Comparison of ENCODE assay signal across 24 cellular contexts in the genomic region with DNA sequence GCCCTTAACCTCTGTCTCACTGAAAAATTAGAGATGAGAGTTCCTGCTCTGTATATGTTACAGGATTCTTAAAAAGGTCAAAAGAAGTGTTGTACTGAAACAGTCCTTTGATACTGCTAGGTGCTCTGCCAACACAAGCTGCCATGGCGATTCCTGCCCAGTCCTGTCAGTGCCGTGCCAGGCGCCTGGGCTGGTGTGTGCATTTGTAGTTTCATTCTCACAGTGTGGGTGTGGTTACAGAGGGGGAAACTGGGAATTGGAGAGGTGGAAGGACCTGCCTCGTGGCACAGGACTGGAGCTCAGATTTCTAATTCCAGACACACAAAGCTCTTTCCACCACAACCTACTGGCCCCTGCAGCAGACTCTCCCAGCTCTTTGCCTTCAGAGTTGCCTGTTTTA.
A peak's percentile ranks its signal among the peaks of the same experiment; 100 is the strongest.
DNase-seq lines count a peak whose midpoint lies in the region; ATAC-seq and TF ChIP-seq lines count a peak whose summit lies in the region.
"Had no signal": no experiment of that assay in that cellular context is flagged by ENCODE, and none has a peak within 500 bp of the region (broad histone marks: within the 10 kb centered on the region; RNA-seq: fewer than 3 reads in every experiment).

No MANE protein-coding gene starts in this region.

- peak; percentile 61 to 90 (median 77) for ATAC-seq in heart left ventricle
- 0 out of 3 replicates have a peak, but pooled peaks have one; percentile 23 for ATAC-seq in RWPE2 (ENCODE audit: low read depth)
- no peak for ATAC-seq in GM23338
- ATAC-seq: left lobe of liver; right lobe of liver; stimulated activated naive B cell treated with anti-CD40 and anti-IgM and Interleukin-4, amounts not matched to agents 10 μg/mL and 1 μg/mL and 100 μg/mL, for 72 hours had no signal

- POLR2A ChIA-PET in activated CD4-positive, alpha-beta memory T cell treated with anti-CD3 and anti-CD28 coated beads, Interleukin-2, amount 10 ng/mL, durations not matched to agents 7 days and 5 days (lab: Charles Lee): no interaction called here

- H4K20me1 ChIP-seq in GM23338 (replicated peaks; ENCODE audit: insufficient read depth): no peaks in the 10 kb centered on the region

- no peaks in the 10 kb centered on the region for H3K36me3 Mint-ChIP-seq in GM23338 (ENCODE audit: low read depth)
- no peaks in the 10 kb centered on the region for H3K36me3 Mint-ChIP-seq in activated CD4-positive, alpha-beta memory T cell treated with anti-CD3 and anti-CD28 coated beads, Interleukin-2, amount 10 ng/mL, durations not matched to agents 7 days and 5 days (ENCODE audit: low read depth)
- H3K36me3 Mint-ChIP-seq: natural killer cell treated with Interleukin-12 subunit alpha and Interleukin-12 subunit beta and Interleukin-15 and Interleukin-18, amount 100 ng/mL, for 72 hours; stimulated activated naive B cell treated with anti-CD40 and anti-IgM and Interleukin-4, amounts not matched to agents 10 μg/mL and 1 μg/mL and 100 μg/mL, for 72 hours had no signal

- 37 to 76% (median 44%) methylated on average over 4 of the region's 4 CpGs for WGBS in heart left ventricle, 4 donors

- H3K27me3 ChIP-seq in heart left ventricle (no peaks in the 10 kb centered on the region), right atrium auricular region (no peaks in the 10 kb centered on the region), RWPE2 (ENCODE audit: insufficient read depth, poor library complexity, severe bottlenecking) (no peaks in the 10 kb centered on the region), GM23338 (ENCODE audit: insufficient read depth) (no peaks in the 10 kb centered on the region)
- H3K27me3 ChIP-seq: right lobe of liver had no signal

- peaks cover 5% of the 10 kb centered on the region for H3K4me1 Mint-ChIP-seq in GM23338
- H3K4me1 Mint-ChIP-seq in activated CD4-positive, alpha-beta memory T cell treated with anti-CD3 and anti-CD28 coated beads, Interleukin-2, amount 10 ng/mL, durations not matched to agents 7 days and 5 days: no peaks in the 10 kb centered on the region
- H3K4me1 Mint-ChIP-seq: activated B cell treated with CpG ODN at 0.5 μM for 24 hours; stimulated activated naive B cell treated with anti-CD40 and anti-IgM and Interleukin-4, amounts not matched to agents 10 μg/mL and 1 μg/mL and 100 μg/mL, for 72 hours had no signal

- no peaks in the 10 kb centered on the region for H3F3A ChIP-seq in GM23338 (replicated peaks; ENCODE audit: low read depth)

- H3K27ac ChIP-seq in heart left ventricle (no peak overlapping the region), right atrium auricular region (no peak overlapping the region), RWPE2 (ENCODE audit: poor library complexity, severe bottlenecking) (no peak overlapping the region), GM23338 (ENCODE audit: low read depth) (no peak overlapping the region)
- H3K27ac ChIP-seq: right lobe of liver had no signal

- TF ChIP-seq POLR2A in heart left ventricle (IDR thresholded peaks at IDR 0.05): no peak

- H3K36me3 ChIP-seq in heart left ventricle: no peaks in the 10 kb centered on the region
- H3K36me3 ChIP-seq in right atrium auricular region: no peaks in the 10 kb centered on the region
- no peaks in the 10 kb centered on the region for H3K36me3 ChIP-seq in RWPE2 (ENCODE audit: low read depth)
- no peaks in the 10 kb centered on the region for H3K36me3 ChIP-seq in GM23338 (ENCODE audit: insufficient read depth)
- H3K36me3 ChIP-seq: right lobe of liver had no signal

- H3K4me1 ChIP-seq in heart left ventricle (no peaks in the 10 kb centered on the region), right atrium auricular region (no peaks in the 10 kb centered on the region), RWPE2 (ENCODE audit: insufficient read depth, poor library complexity, severe bottlenecking) (no peaks in the 10 kb centered on the region), GM23338 (ENCODE audit: insufficient read depth) (no peaks in the 10 kb centered on the region)
- H3K4me1 ChIP-seq: right lobe of liver had no signal

- H3K4me2 ChIP-seq in GM23338: no peak overlapping the region

- no peak overlapping the region for H3K4me3 Mint-ChIP-seq in GM23338
- H3K4me3 Mint-ChIP-seq in activated CD4-positive, alpha-beta memory T cell treated with anti-CD3 and anti-CD28 coated beads, Interleukin-2, amount 10 ng/mL, durations not matched to agents 7 days and 5 days: no peak overlapping the region
- H3K4me3 Mint-ChIP-seq: activated B cell treated with CpG ODN at 0.5 μM for 24 hours; activated naive CD8-positive, alpha-beta T cell; natural killer cell treated with Interleukin-12 subunit alpha and Interleukin-12 subunit beta and Interleukin-15 and Interleukin-18, amount 100 ng/mL, for 72 hours; stimulated activated naive B cell treated with anti-CD40 and anti-IgM and Interleukin-4, amounts not matched to agents 10 μg/mL and 1 μg/mL and 100 μg/mL, for 72 hours had no signal

- H2AFZ ChIP-seq in GM23338: no peak overlapping the region

- TF ChIP-seq CTCF in heart left ventricle (IDR thresholded peaks at IDR 0.05): no peak
- TF ChIP-seq CTCF in right atrium auricular region (IDR thresholded peaks at IDR 0.05): no peak
- TF ChIP-seq CTCF in RWPE2 (IDR thresholded peaks at IDR 0.05; ENCODE audit: poor library complexity, severe bottlenecking): no peak
- TF ChIP-seq CTCF in GM23338 (conservative IDR thresholded peaks at IDR 0.05; ENCODE audit: low read depth in 2 of 2): no peak

- peaks cover 2% of the 10 kb centered on the region for H3K27me3 Mint-ChIP-seq in GM23338 (ENCODE audit: insufficient read depth, low read depth, poor library complexity)
- H3K27me3 Mint-ChIP-seq in activated CD4-positive, alpha-beta memory T cell treated with anti-CD3 and anti-CD28 coated beads, Interleukin-2, amount 10 ng/mL, durations not matched to agents 7 days and 5 days: peaks cover 10% of the 10 kb centered on the region
- H3K27me3 Mint-ChIP-seq: activated naive CD8-positive, alpha-beta T cell had no signal

- peaks cover 0 to 14% (median 0%) of the 10 kb centered on the region in 12 donors for H3K9me3 ChIP-seq in heart left ventricle
- H3K9me3 ChIP-seq in right atrium auricular region: no peaks in the 10 kb centered on the region
- no peaks in the 10 kb centered on the region for H3K9me3 ChIP-seq in RWPE2 (ENCODE audit: severe bottlenecking)
- H3K9me3 ChIP-seq: right lobe of liver had no signal

- DNase-seq in heart left ventricle (peak in 1 of 5 donors; percentile 49), right atrium auricular region (ENCODE audit: low spot score) (no peak), RWPE2 (ENCODE audit: low spot score) (no peak), iPS-NIHi11 (ENCODE audit: low spot score) (peak; percentile 25), GM23338 (ENCODE audit: low spot score) (no peak), activated gamma-delta T cell treated with Interleukin-2 at 50 U/mL for 16 hours (no peak)
- DNase-seq in activated CD4-positive, alpha-beta memory T cell treated with anti-CD3 and anti-CD28 coated beads, Interleukin-2, amount 10 ng/mL, durations not matched to agents 7 days and 5 days: no peak
- DNase-seq: activated B cell treated with CpG ODN at 0.5 μM for 24 hours; activated CD4-positive, alpha-beta T cell treated with anti-CD3 and anti-CD28 coated beads, Interleukin-2, amount 50 U/mL, for 48 hours; C1 segment of cervical spinal cord; EL; head of caudate nucleus; midbrain; NCI-H1930; NCI-H69; right lobe of liver; stimulated activated CD4-positive, alpha-beta T cell treated with anti-CD3 and anti-CD28 coated beads, Interleukin-12 subunit alpha, Interleukin-12 subunit beta, amount 100 ng/mL, for 4 hours; stimulated activated CD4-positive, alpha-beta T cell treated with anti-CD3 and anti-CD28 coated beads, Interleukin-4, amount 100 ng/mL, for 24 hours; stimulated activated naive B cell treated with anti-CD40 and anti-IgM and Interleukin-4, amounts not matched to agents 10 μg/mL and 1 μg/mL and 100 μg/mL, for 72 hours; T-helper 9 cell had no signal

- CTCF ChIA-PET in activated CD4-positive, alpha-beta memory T cell treated with anti-CD3 and anti-CD28 coated beads, Interleukin-2, amount 10 ng/mL, durations not matched to agents 7 days and 5 days (lab: Charles Lee): no interaction called here

- no peaks in the 10 kb centered on the region for H3K9me3 Mint-ChIP-seq in GM23338
- no peaks in the 10 kb centered on the region for H3K9me3 Mint-ChIP-seq in activated CD4-positive, alpha-beta memory T cell treated with anti-CD3 and anti-CD28 coated beads, Interleukin-2, amount 10 ng/mL, durations not matched to agents 7 days and 5 days
- H3K9me3 Mint-ChIP-seq: activated T-helper 2 cell treated with anti-CD3 and anti-CD28 coated beads, Interferon-gamma antibody, Interleukin-2, Interleukin-4, amounts not matched to agents 10 μg/mL and 5 μg/mL and 100 μg/mL, durations not matched to agents 14 hours and 24 hours and 36 hours; natural killer cell treated with Interleukin-12 subunit alpha and Interleukin-12 subunit beta and Interleukin-15 and Interleukin-18, amount 100 ng/mL, for 72 hours; stimulated activated naive B cell treated with anti-CD40 and anti-IgM and Interleukin-4, amounts not matched to agents 10 μg/mL and 1 μg/mL and 100 μg/mL, for 72 hours had no signal

- no peak overlapping the region for H3K27ac Mint-ChIP-seq in GM23338
- H3K27ac Mint-ChIP-seq in activated CD4-positive, alpha-beta memory T cell treated with anti-CD3 and anti-CD28 coated beads, Interleukin-2, amount 10 ng/mL, durations not matched to agents 7 days and 5 days: no peak overlapping the region
- H3K27ac Mint-ChIP-seq: activated B cell treated with CpG ODN at 0.5 μM for 24 hours; activated naive CD8-positive, alpha-beta T cell; activated T-helper 2 cell treated with anti-CD3 and anti-CD28 coated beads, Interferon-gamma antibody, Interleukin-2, Interleukin-4, amounts not matched to agents 10 μg/mL and 5 μg/mL and 100 μg/mL, durations not matched to agents 14 hours and 24 hours and 36 hours; natural killer cell treated with Interleukin-12 subunit alpha and Interleukin-12 subunit beta and Interleukin-15 and Interleukin-18, amount 100 ng/mL, for 72 hours; stimulated activated naive B cell treated with anti-CD40 and anti-IgM and Interleukin-4, amounts not matched to agents 10 μg/mL and 1 μg/mL and 100 μg/mL, for 72 hours had no signal

- H3K9me2 ChIP-seq in GM23338 (ENCODE audit: insufficient read depth): no peaks in the 10 kb centered on the region

- intact Hi-C loops in heart left ventricle (cut with DNase I): loop anchor here in 3 of 10 donors (10.0 kb wide), 3 partner anchors 1122 to 1682 kb away; no protein-coding TSS in a partner anchor

- H3K4me3 ChIP-seq in heart left ventricle: no peak overlapping the region
- H3K4me3 ChIP-seq in right atrium auricular region: no peak overlapping the region
- no peak overlapping the region for H3K4me3 ChIP-seq in RWPE2 (ENCODE audit: severe bottlenecking)
- H3K4me3 ChIP-seq in GM23338: no peak overlapping the region
- H3K4me3 ChIP-seq: right lobe of liver had no signal

- H3K79me2 ChIP-seq in GM23338 (replicated peaks; ENCODE audit: insufficient read depth): no peaks in the 10 kb centered on the region

TF ChIP-seq in GM23338, 12 proteins besides CTCF, POLR2A, EP300 and RAD21 (continues in another document):
- TF ChIP-seq JUNB (IDR thresholded peaks at IDR 0.05; ENCODE audit: unreplicated experiment) (no peak), STAT1 (IDR thresholded peaks at IDR 0.05; ENCODE audit: unreplicated experiment) (no peak), CREB1 (CRISPR knock-in tag; IDR thresholded peaks at IDR 0.05; ENCODE audit: low read depth) (no peak), ZNF331 (CRISPR knock-in tag; IDR thresholded peaks at IDR 0.05; ENCODE audit: low read depth) (no peak), POLR2AphosphoS5 (IDR thresholded peaks at IDR 0.05; ENCODE audit: low read depth) (no peak)
